ENCODE assay signal across 16 cellular contexts in genomic region chr3:13565581-13566461, GRCh38. TPM values are rescaled to one million over a fixed set of nuclear protein-coding genes. Genes with fewer than 3 reads are reported as not detected.
"Had no signal": no experiment of that assay in that cellular context is flagged by ENCODE, and none has a peak within 500 bp of the region (broad histone marks: within the 10 kb centered on the region; RNA-seq: fewer than 3 reads in every experiment).

No MANE protein-coding gene starts in this region.

- H3K9me3 ChIP-seq: prostate gland, sigmoid colon, upper lobe of left lung had no signal

- ATAC-seq: foreskin keratinocyte, left lobe of liver had no signal

- H3K4me1 ChIP-seq: foreskin keratinocyte, prostate gland, sigmoid colon, upper lobe of left lung had no signal

- H3K4me3 Mint-ChIP-seq: activated CD8-positive, alpha-beta T cell treated with anti-CD3 and anti-CD28 coated beads, Interleukin-2, amount 10 ng/mL, durations not matched to agents 7 days and 5 days had no signal

- H3K27me3 ChIP-seq: foreskin keratinocyte, sigmoid colon, upper lobe of left lung had no signal

- H3K36me3 ChIP-seq: prostate gland, sigmoid colon, upper lobe of left lung, WERI-Rb-1 had no signal

- DNase-seq: activated CD4-positive, alpha-beta T cell treated with anti-CD3 and anti-CD28 coated beads for 48 hours; activated CD8-positive, alpha-beta T cell treated with anti-CD3 and anti-CD28 coated beads, Interleukin-2, amount 10 ng/mL, durations not matched to agents 7 days and 5 days; activated effector memory CD4-positive, alpha-beta T cell treated with Interleukin-2 at 50 U/mL for 16 hours; anterior cingulate cortex; foreskin keratinocyte; midbrain; nucleus accumbens; sigmoid colon; stimulated activated CD4-positive, alpha-beta T cell treated with anti-CD3 and anti-CD28 coated beads, Interleukin-2, amount 100 ng/mL, for 48 hours; stimulated activated naive CD4-positive, alpha-beta T cell treated with Interleukin-2 at 50 U/mL for 16 hours; T1000; WERI-Rb-1 had no signal

- H3K36me3 Mint-ChIP-seq: activated naive CD4-positive, alpha-beta T cell treated with anti-CD3 and anti-CD28 coated beads, Interleukin-2, amount 50 U/mL, for 72 hours had no signal

- H3K9me3 Mint-ChIP-seq: activated naive CD4-positive, alpha-beta T cell treated with anti-CD3 and anti-CD28 coated beads, Interleukin-2, amount 50 U/mL, for 72 hours had no signal

- H3K27ac Mint-ChIP-seq: activated CD8-positive, alpha-beta T cell treated with anti-CD3 and anti-CD28 coated beads, Interleukin-2, amount 10 ng/mL, durations not matched to agents 7 days and 5 days; activated naive CD4-positive, alpha-beta T cell treated with anti-CD3 and anti-CD28 coated beads, Interleukin-2, amount 50 U/mL, for 72 hours had no signal

- H3K27ac ChIP-seq: foreskin keratinocyte, prostate gland, sigmoid colon, upper lobe of left lung, WERI-Rb-1 had no signal

- H3K4me3 ChIP-seq: prostate gland, sigmoid colon, upper lobe of left lung had no signal

RNA-seq across cellular contexts. Expression of gene FBLN2, which starts 16.9 kb away (rescaled TPM):
- total RNA-seq: activated naive CD4-positive, alpha-beta T cell treated with anti-CD3 and anti-CD28 coated beads, Interleukin-2, amount 50 U/mL, for 72 hours had no signal
